In genomic region chr19:1601613-1602064, GRCh38 we compare ENCODE assay signal across 16 cellular contexts. TPM values are rescaled to one million over a fixed set of nuclear protein-coding genes. Genes with fewer than 3 reads are reported as not detected.
DNase-seq lines count a peak whose midpoint lies in the region; ATAC-seq and TF ChIP-seq lines count a peak whose summit lies in the region.
"Had no signal": no experiment of that assay in that cellular context is flagged by ENCODE, and none has a peak within 500 bp of the region (broad histone marks: within the 10 kb centered on the region; RNA-seq: fewer than 3 reads in every experiment).

No MANE protein-coding gene starts in this region.

- H3F3A ChIP-seq in Loucy (ENCODE audit: low read depth): peaks cover 6% of the 10 kb centered on the region; the same call in 1 of the 2 replicates

- peak; percentile 71 for DNase-seq in Right ventricle myocardium inferior (ENCODE audit: missing footprints)
- DNase-seq in left ventricle myocardium superior: no peak
- DNase-seq in cardiac fibroblast (ENCODE audit: low read depth in 2 of 2): no peak
- no peak for DNase-seq in psoas muscle
- DNase-seq in dermis blood vessel endothelial cell: no peak
- no peak for DNase-seq in DMS53 (lab: John Stamatoyannopoulos, UW)
- DNase-seq in activated CD4-positive, CD25-positive, alpha-beta regulatory T cell (lab: John Stamatoyannopoulos, UW): no peak
- DNase-seq: activated CD4-positive, alpha-beta T cell treated with anti-CD3 and anti-CD28 coated beads for 36 hours; DMS79; heart left ventricle; left colon; stimulated activated CD4-positive, alpha-beta T cell treated with anti-CD3 and anti-CD28 coated beads, Interleukin-2, amount 100 ng/mL, for 48 hours; SW 1271 had no signal

- H2AFZ ChIP-seq in Loucy (ENCODE audit: low read length): no peak overlapping the region

- no peak overlapping the region for H3K9ac ChIP-seq in Loucy (ENCODE audit: low read depth, low read length, poor library complexity, severe bottlenecking)

- H3K4me3 ChIP-seq in Loucy (ENCODE audit: low read length, poor library complexity, severe bottlenecking): no peak overlapping the region
- no peak overlapping the region for H3K4me3 ChIP-seq in cardiac fibroblast (replicated peaks in 1 of 2; ENCODE audit: low read depth in 2 of 2, low read length in 2 of 2)
- no peak overlapping the region for H3K4me3 ChIP-seq in psoas muscle
- H3K4me3 ChIP-seq: heart left ventricle, right atrium auricular region had no signal

- no peaks in the 10 kb centered on the region for H3K27me3 ChIP-seq in Loucy (ENCODE audit: insufficient read depth, low read length, poor library complexity, severe bottlenecking)
- H3K27me3 ChIP-seq in psoas muscle (ENCODE audit: insufficient read depth in 3 of 3, low read length in 2 of 3): no peaks in the 10 kb centered on the region
- H3K27me3 ChIP-seq: heart left ventricle, right atrium auricular region had no signal

- H3K4me1 ChIP-seq in Loucy (ENCODE audit: insufficient read depth, low read length, poor library complexity, severe bottlenecking) (peaks cover 8% of the 10 kb centered on the region), psoas muscle (peaks cover 32% of the 10 kb centered on the region)

- intact Hi-C loops in Right ventricle myocardium inferior (cut with DNase I): no loop called here
- intact Hi-C loops in left ventricle myocardium superior (cut with micrococcal nuclease): no loop called here
- intact Hi-C loops in psoas muscle (cut with DNase I): no loop called here

- no peaks in the 10 kb centered on the region for H3K9me2 ChIP-seq in Loucy (replicated peaks; ENCODE audit: low read depth, low read length)

- ATAC-seq in Right ventricle myocardium inferior (no peak), left ventricle myocardium superior (no peak), psoas muscle (no peak)
- ATAC-seq: activated CD4-positive, alpha-beta T cell treated with anti-CD3 and anti-CD28 coated beads for 36 hours; heart left ventricle; left colon; stimulated activated effector memory CD8-positive, alpha-beta T cell treated with anti-CD3 and anti-CD28 coated beads, Interleukin-12 subunit alpha, Interleukin-12 subunit beta, amount 100 ng/mL, for 72 hours had no signal

- peak; percentile 38; the same call in 1 of the 2 replicates for TF ChIP-seq CTCF in Loucy (conservative IDR thresholded peaks at IDR 0.05; ENCODE audit: low read length)
- peak; percentile 21 for TF ChIP-seq CTCF in cardiac fibroblast (IDR thresholded peaks at IDR 0.05; ENCODE audit: low read depth, low read length)
- TF ChIP-seq CTCF in psoas muscle (IDR thresholded peaks at IDR 0.05): no peak

- H3K9me3 ChIP-seq in Loucy (ENCODE audit: insufficient read depth, low read depth, low read length): no peaks in the 10 kb centered on the region
- no peaks in the 10 kb centered on the region for H3K9me3 ChIP-seq in psoas muscle
- H3K9me3 ChIP-seq: heart left ventricle, right atrium auricular region had no signal

- 80 to 86% (median 84%) methylated on average over 14 of the region's 14 CpGs for WGBS in psoas muscle, 3 donors

- H3K79me2 ChIP-seq in Loucy (ENCODE audit: insufficient read depth, low read length): peaks cover 50% of the 10 kb centered on the region

- H4K20me1 ChIP-seq in Loucy (ENCODE audit: insufficient read depth, low read length, poor library complexity, severe bottlenecking): peaks cover 14% of the 10 kb centered on the region

- H3K27ac ChIP-seq in psoas muscle: peak overlapping the region; percentile 16
- H3K27ac ChIP-seq: heart left ventricle, right atrium auricular region had no signal

- H3K36me3 ChIP-seq in Loucy (ENCODE audit: insufficient read depth, low read length): peaks cover 19% of the 10 kb centered on the region; the same call in 1 of the 2 replicates
- peaks cover 7 to 51% of the 10 kb centered on the region in 2 donors for H3K36me3 ChIP-seq in psoas muscle (ENCODE audit: insufficient read depth in 1 of 2, low read depth in 1 of 2)

- H3K4me2 ChIP-seq in Loucy (ENCODE audit: low read depth, low read length, poor library complexity, severe bottlenecking): no peak overlapping the region

RNA-seq across cellular contexts. Expression of gene UQCR11, which starts 3.6 kb away (rescaled TPM):
- total RNA-seq in Right ventricle myocardium inferior (1,146 TPM), left ventricle myocardium superior (1,120 TPM), psoas muscle (100 to 1,000 TPM; 408 to 534 (median 501) TPM), dermis blood vessel endothelial cell (48.8 and 62.1 TPM in 2 replicates)
- 100 to 1,000 TPM; 320 to 337 (median 334) TPM for polyA plus RNA-seq in psoas muscle

RNA-seq across cellular contexts. Expression of gene MBD3, which starts 9.0 kb away (rescaled TPM):
- 64.2 TPM for total RNA-seq in Right ventricle myocardium inferior
- 59.0 TPM for total RNA-seq in left ventricle myocardium superior
- 10 to 100 TPM; 44.1 to 83.6 (median 62.8) TPM for total RNA-seq in psoas muscle
- 100 to 1,000 TPM in 2 of 3 donors, 10 to 100 TPM in 1; 83.6 to 137 (median 119) TPM for polyA plus RNA-seq in psoas muscle
- total RNA-seq in dermis blood vessel endothelial cell: 119 and 194 TPM in 2 replicates

RNA-seq across cellular contexts. Expression of gene MEX3D, which starts 33.5 kb away (rescaled TPM):
- 9.6 TPM for total RNA-seq in Right ventricle myocardium inferior
- total RNA-seq in left ventricle myocardium superior: 8.0 TPM
- total RNA-seq in psoas muscle: 1 to 10 TPM; 2.4 to 3.7 (median 3.0) TPM
- 1 to 10 TPM in 1 of 3 donors, under 1 TPM in 2; 0.70 to 2.5 (median 0.87) TPM for polyA plus RNA-seq in psoas muscle
- total RNA-seq in dermis blood vessel endothelial cell: 82.4 and 121 TPM in 2 replicates

RNA-seq across cellular contexts. Expression of gene TCF3, which starts 50.8 kb away (rescaled TPM):
- total RNA-seq in Right ventricle myocardium inferior (25.3 TPM), left ventricle myocardium superior (20.7 TPM), psoas muscle (10 to 100 TPM; 20.1 to 26.7 (median 23.0) TPM), dermis blood vessel endothelial cell (94.1 and 144 TPM in 2 replicates)
- 10 to 100 TPM; 24.6 to 33.8 (median 31.2) TPM for polyA plus RNA-seq in psoas muscle
